Comparison of ENCODE assay signal across 8 cellular contexts in genomic region chr19:40691421-40692211, GRCh38. TPM values are rescaled to one million over a fixed set of nuclear protein-coding genes. Genes with fewer than 3 reads are reported as not detected.
A peak's percentile ranks its signal among the peaks of the same experiment; 100 is the strongest.
DNase-seq lines count a peak whose midpoint lies in the region; ATAC-seq and TF ChIP-seq lines count a peak whose summit lies in the region.

No MANE protein-coding gene starts in this region.

- CTCF ChIA-PET in AG04450 (lab: Charles Lee): interaction anchor here (0.7 to 0.9 kb wide), 2 partner anchors 11 to 107 kb away, joined by 3 to 4 read pairs; no protein-coding TSS in a partner anchor

- H3K4ac ChIP-seq in mesendoderm (ENCODE audit: low read depth, low read length): no peak overlapping the region

- peak overlapping the region; percentile 45 for H3K23ac ChIP-seq in mesendoderm (ENCODE audit: low read length)

- peaks cover 18% of the 10 kb centered on the region for H3K79me1 ChIP-seq in mesendoderm (ENCODE audit: low read length)

- H2AK5ac ChIP-seq in mesendoderm (ENCODE audit: low read length): no peak overlapping the region

- H3K4me2 ChIP-seq in mesendoderm (ENCODE audit: low read length): peak overlapping the region; percentile 86

- H3K9ac ChIP-seq in adipocyte (ENCODE audit: low read length): peak overlapping the region; percentile 77
- peak overlapping the region; percentile 82 for H3K9ac ChIP-seq in mesendoderm (ENCODE audit: low read length)

- H3K36me3 ChIP-seq in adipocyte (ENCODE audit: control insufficient read depth, insufficient read depth, low read length, severe bottlenecking): peaks cover 21% of the 10 kb centered on the region
- no peaks in the 10 kb centered on the region for H3K36me3 ChIP-seq in mesendoderm (ENCODE audit: control insufficient read depth, insufficient read depth, low read length)

- no peaks in the 10 kb centered on the region; the same call in 1 of the 2 replicates for H3K9me3 ChIP-seq in AG04450 (ENCODE audit: control insufficient read depth, insufficient read depth, low read length)
- no peaks in the 10 kb centered on the region for H3K9me3 ChIP-seq in adipocyte (ENCODE audit: control insufficient read depth, low read length)

- DNase-seq in AG04450 (ENCODE audit: low read depth, low spot score) (no peak), HUDEP-2 (lab: John Stamatoyannopoulos, UW; ENCODE audit: unreplicated experiment in 76 of 76) (peak in 52 of 76 experiments; percentile 14 to 83 (median 59)), adipocyte (ENCODE audit: low read depth) (no peak), mesendoderm (peak; percentile 59), epidermal melanocyte (ENCODE audit: insufficient read length, low spot score) (no peak), SHP77 treated with DMSO at 0.1 percent for 48 hours (lab: John Stamatoyannopoulos, UW) (no peak)
- DNase-seq in activated CD4-positive, CD25-positive, alpha-beta regulatory T cell treated with anti-CD3 and anti-CD28 coated beads, Interleukin-2, amount 50 U/mL, for 72 hours: no peak

- TF ChIP-seq CTCF in AG04450 (IDR thresholded peaks at IDR 0.05; ENCODE audit: low read depth, low read length): no peak

- H3K4me3 ChIP-seq in AG04450 (ENCODE audit: low read depth, low read length): peak overlapping the region; percentile 60; the same call in 1 of the 2 replicates
- H3K4me3 ChIP-seq in adipocyte (ENCODE audit: low read length): no peak overlapping the region
- H3K4me3 ChIP-seq in mesendoderm (ENCODE audit: low read length): no peak overlapping the region

- H4K5ac ChIP-seq in mesendoderm (ENCODE audit: low read length): no peak overlapping the region

- no CpG with 5 or more reads among the region's 24 CpGs for WGBS in mesendoderm (ENCODE audit: extremely low coverage, insufficient coverage, low lambda C conversion rate)

- H2BK15ac ChIP-seq in mesendoderm (replicated peaks; ENCODE audit: low read depth): no peak overlapping the region

- H4K8ac ChIP-seq in mesendoderm (ENCODE audit: low read depth, low read length): no peak overlapping the region

- H3K18ac ChIP-seq in mesendoderm (ENCODE audit: low read length): no peak overlapping the region

- H2BK5ac ChIP-seq in mesendoderm (ENCODE audit: low read length): no peak overlapping the region

- ATAC-seq in HG03521 (IDR thresholded peaks at IDR 0.05; ENCODE audit: unreplicated experiment): no peak

- peaks cover 12% of the 10 kb centered on the region for H3K79me2 ChIP-seq in mesendoderm (ENCODE audit: control insufficient read depth, insufficient read depth, low read length)

- no peak overlapping the region for H2BK120ac ChIP-seq in mesendoderm (ENCODE audit: low read depth, low read length)

- H3K27ac ChIP-seq in AG04450 (ENCODE audit: low read depth, low read length): peak overlapping the region; percentile 96
- H3K27ac ChIP-seq in mesendoderm (ENCODE audit: low read depth, low read length): no peak overlapping the region

- H3K4me1 ChIP-seq in adipocyte (ENCODE audit: control insufficient read depth, insufficient read depth, low read length) (peaks cover 30% of the 10 kb centered on the region), mesendoderm (ENCODE audit: control insufficient read depth, low read depth, low read length) (peaks cover 1% of the 10 kb centered on the region)

- H3K27me3 ChIP-seq in AG04450 (ENCODE audit: control insufficient read depth, insufficient read depth, low read length): no peaks in the 10 kb centered on the region
- H3K27me3 ChIP-seq in adipocyte (replicated peaks; ENCODE audit: control insufficient read depth, insufficient read depth, low read length): no peaks in the 10 kb centered on the region
- H3K27me3 ChIP-seq in mesendoderm (ENCODE audit: insufficient read depth, low read length, poor library complexity): no peaks in the 10 kb centered on the region

- POLR2A ChIA-PET in AG04450 (lab: Yijun Ruan, JAX): interaction anchor here (0.7 to 2.1 kb wide), 7 partner anchors 25 to 494 kb away, joined by 3 to 17 read pairs (median 8); partner anchors contain the start of genes ACTMAP, COQ8B, ITPKC and RAB4B

- peak overlapping the region; percentile 88 for H3K56ac ChIP-seq in mesendoderm (ENCODE audit: low read length)

RNA-seq across cellular contexts. Expression of gene NUMBL, which starts 1.2 kb away (rescaled TPM):
- polyA plus RNA-seq in AG04450 (2011; rRNA removed): 29.4 and 30.9 TPM in 2 replicates
- 25.0 and 30.6 TPM in 2 replicates for polyA minus RNA-seq in AG04450 (2011; rRNA and poly(A)+ RNA removed)
- 11.9 TPM for polyA plus RNA-seq in mesendoderm (2013, experiment 1 of 2)
- polyA plus RNA-seq in mesendoderm (2013, experiment 2 of 2): 11.9 TPM

RNA-seq across cellular contexts. Expression of gene COQ8B, which starts 25.1 kb away (rescaled TPM):
- polyA plus RNA-seq in AG04450 (2011; rRNA removed): 16.0 and 20.2 TPM in 2 replicates
- 18.9 and 20.5 TPM in 2 replicates for polyA minus RNA-seq in AG04450 (2011; rRNA and poly(A)+ RNA removed)
- polyA plus RNA-seq in mesendoderm (2013, experiment 1 of 2): 10.3 TPM
- polyA plus RNA-seq in mesendoderm (2013, experiment 2 of 2): 11.1 TPM

RNA-seq across cellular contexts. Expression of gene ITPKC, which starts 25.3 kb away (rescaled TPM):
- polyA plus RNA-seq in AG04450 (2011; rRNA removed): 8.9 and 11.6 TPM in 2 replicates
- polyA minus RNA-seq in AG04450 (2011; rRNA and poly(A)+ RNA removed): 12.7 and 17.0 TPM in 2 replicates
- polyA plus RNA-seq in mesendoderm (2013, experiment 1 of 2): 4.8 TPM
- 4.6 TPM for polyA plus RNA-seq in mesendoderm (2013, experiment 2 of 2)

RNA-seq across cellular contexts. Expression of gene ACTMAP, which starts 58.7 kb away (rescaled TPM):
- 2.9 and 4.5 TPM in 2 replicates for polyA plus RNA-seq in AG04450 (2011; rRNA removed)
- polyA minus RNA-seq in AG04450 (2011; rRNA and poly(A)+ RNA removed): 5.5 and 7.5 TPM in 2 replicates
- 8.2 TPM for polyA plus RNA-seq in mesendoderm (2013, experiment 1 of 2)
- polyA plus RNA-seq in mesendoderm (2013, experiment 2 of 2): 9.2 TPM

RNA-seq across cellular contexts. Expression of gene SNRPA, which starts 59.4 kb away (rescaled TPM):
- polyA plus RNA-seq in AG04450 (2011; rRNA removed): 126 and 133 TPM in 2 replicates
- 229 and 285 TPM in 2 replicates for polyA minus RNA-seq in AG04450 (2011; rRNA and poly(A)+ RNA removed)
- polyA plus RNA-seq in mesendoderm (2013, experiment 1 of 2): 226 TPM
- polyA plus RNA-seq in mesendoderm (2013, experiment 2 of 2): 225 TPM

Comparison
In these comparisons a context has a peak if more than half of its experiments do, and no peak if none do; other contexts are left out.
1. DNase-seq: peak in HUDEP-2 (52 of 76) and mesendoderm (single experiment); none in AG04450 (single experiment), adipocyte (single experiment), epidermal melanocyte (single experiment), SHP77 treated with DMSO at 0.1 percent for 48 hours (single experiment) and activated CD4-positive, CD25-positive, alpha-beta regulatory T cell treated with anti-CD3 and anti-CD28 coated beads, Interleukin-2, amount 50 U/mL, for 72 hours (single experiment).